In genomic region chr1:186865253-186865652, GRCh38 we compare ENCODE assay signal across 15 cellular contexts. TPM values are rescaled to one million over a fixed set of nuclear protein-coding genes. Genes with fewer than 3 reads are reported as not detected.
DNase-seq lines count a peak whose midpoint lies in the region; ATAC-seq and TF ChIP-seq lines count a peak whose summit lies in the region.
"Had no signal": no experiment of that assay in that cellular context is flagged by ENCODE, and none has a peak within 500 bp of the region (broad histone marks: within the 10 kb centered on the region; RNA-seq: fewer than 3 reads in every experiment).

No MANE protein-coding gene starts in this region.

- ATAC-seq in GM19351 (IDR thresholded peaks at IDR 0.05; ENCODE audit: unreplicated experiment) = peak; percentile 83
- ATAC-seq in HG02798 (IDR thresholded peaks at IDR 0.05; ENCODE audit: poor library complexity, unreplicated experiment) = peak; percentile 84
- ATAC-seq in HG03521 (IDR thresholded peaks at IDR 0.05; ENCODE audit: unreplicated experiment) = peak; percentile 80
- no peak for ATAC-seq in activated T-helper 17 cell treated with anti-CD3 and anti-CD28 coated beads, Interleukin-2, amount 50 U/mL, for 72 hours (replicated peaks)
- ATAC-seq: HepG2, Right ventricle myocardium inferior had no signal

- DNase-seq in GM12865 (ENCODE audit: low read depth) (peak; percentile 66), vagina (ENCODE audit: extremely low spot score in 2 of 2) (no peak), NCI-H524 (lab: John Stamatoyannopoulos, UW) (no peak), NCI-H748 (lab: John Stamatoyannopoulos, UW; ENCODE audit: unreplicated experiment) (no peak)
- DNase-seq: activated CD4-positive, alpha-beta T cell treated with anti-CD3 and anti-CD28 coated beads for 36 hours; C1 segment of cervical spinal cord; endodermal cell; stimulated activated CD4-positive, alpha-beta T cell treated with anti-CD3 and anti-CD28 coated beads, Interleukin-2, amount 100 ng/mL, for 24 hours; thyroid gland had no signal

- no peaks in the 10 kb centered on the region for H3K4me1 ChIP-seq in vagina
- H3K4me1 ChIP-seq: thyroid gland had no signal

- H3K27me3 ChIP-seq in vagina = no peaks in the 10 kb centered on the region
- H3K27me3 ChIP-seq: thyroid gland had no signal

- TF ChIP-seq POLR2A in vagina (IDR thresholded peaks at IDR 0.05) = no peak

- TF ChIP-seq CTCF in GM12865 (IDR thresholded peaks at IDR 0.05; ENCODE audit: insufficient read depth, low read depth, low read length, missing control alignments) (no peak), vagina (IDR thresholded peaks at IDR 0.05) (no peak)

- H3K27ac ChIP-seq in vagina = no peak overlapping the region
- H3K27ac ChIP-seq: thyroid gland had no signal

- H3K9me3 ChIP-seq in vagina = no peaks in the 10 kb centered on the region
- H3K9me3 ChIP-seq: thyroid gland had no signal

- H3K4me3 ChIP-seq in GM12865 (ENCODE audit: low read depth, low read length) (no peak overlapping the region), vagina (no peak overlapping the region)
- H3K4me3 ChIP-seq: thyroid gland had no signal

- no peaks in the 10 kb centered on the region for H3K27me3 Mint-ChIP-seq in activated T-helper 17 cell treated with anti-CD3 and anti-CD28 coated beads, Interleukin-2, amount 50 U/mL, for 72 hours
- H3K27me3 Mint-ChIP-seq: activated CD4-positive, alpha-beta T cell treated with anti-CD3 and anti-CD28 coated beads for 36 hours had no signal

- no peak overlapping the region for H3K4me3 Mint-ChIP-seq in activated T-helper 17 cell treated with anti-CD3 and anti-CD28 coated beads, Interleukin-2, amount 50 U/mL, for 72 hours
- H3K4me3 Mint-ChIP-seq: activated CD4-positive, alpha-beta T cell treated with anti-CD3 and anti-CD28 coated beads for 36 hours; endodermal cell had no signal

- intact Hi-C loops in vagina (cut with DNase I) = no loop called here

- H3K36me3 ChIP-seq in vagina = no peaks in the 10 kb centered on the region
- H3K36me3 ChIP-seq: thyroid gland had no signal

- H3K9me3 Mint-ChIP-seq in activated T-helper 17 cell treated with anti-CD3 and anti-CD28 coated beads, Interleukin-2, amount 50 U/mL, for 72 hours = no peaks in the 10 kb centered on the region
- H3K9me3 Mint-ChIP-seq: endodermal cell had no signal

- H3K36me3 Mint-ChIP-seq in activated T-helper 17 cell treated with anti-CD3 and anti-CD28 coated beads, Interleukin-2, amount 50 U/mL, for 72 hours (ENCODE audit: low read depth) = no peaks in the 10 kb centered on the region

- no peak overlapping the region for H3K27ac Mint-ChIP-seq in activated T-helper 17 cell treated with anti-CD3 and anti-CD28 coated beads, Interleukin-2, amount 50 U/mL, for 72 hours
- H3K27ac Mint-ChIP-seq: activated CD4-positive, alpha-beta T cell treated with anti-CD3 and anti-CD28 coated beads for 36 hours; endodermal cell had no signal

- H3K4me1 Mint-ChIP-seq in activated T-helper 17 cell treated with anti-CD3 and anti-CD28 coated beads, Interleukin-2, amount 50 U/mL, for 72 hours = no peaks in the 10 kb centered on the region

RNA-seq across cellular contexts. Expression of gene PLA2G4A, which starts 36.5 kb away (rescaled TPM):
- 12.5 TPM for total RNA-seq in vagina
- total RNA-seq in activated T-helper 17 cell treated with anti-CD3 and anti-CD28 coated beads, Interleukin-2, amount 50 U/mL, for 72 hours = under 1 TPM; 0.22 to 0.40 TPM
- total RNA-seq: HepG2 had no signal
